In the genomic region with DNA sequence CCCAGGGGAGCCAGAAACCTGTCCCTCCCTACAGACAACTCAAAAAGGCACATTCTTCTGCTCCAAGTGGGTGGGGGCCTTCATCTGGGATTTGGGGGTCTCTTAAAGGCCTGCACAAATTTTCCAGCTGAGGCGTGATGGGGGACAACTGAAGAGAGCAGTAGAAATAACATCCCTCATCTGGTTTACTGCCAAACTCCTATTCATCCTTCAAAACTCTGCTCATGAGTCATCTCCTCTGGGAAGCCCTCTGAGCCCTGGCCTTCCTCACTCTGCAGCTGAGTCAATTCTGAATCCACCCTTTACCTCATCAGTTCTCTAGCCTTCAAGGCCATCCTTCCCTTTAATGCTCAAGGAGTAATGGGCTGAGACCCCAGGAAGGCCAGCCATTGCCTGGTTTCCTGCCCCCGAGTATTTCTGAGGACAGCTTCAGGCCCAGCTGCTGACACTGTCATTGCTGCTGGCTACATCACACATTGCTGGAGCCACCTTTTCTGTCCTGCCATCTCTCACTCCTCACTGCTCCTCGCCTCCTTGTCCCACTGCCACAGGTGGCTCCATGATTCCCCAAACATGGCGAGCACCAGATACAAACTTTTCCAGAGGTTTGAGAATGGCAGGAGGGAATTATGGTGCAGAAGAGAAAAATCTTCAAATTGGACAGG, we compare ENCODE assay signal across 11 cellular contexts. TPM values are rescaled to one million over a fixed set of nuclear protein-coding genes. Genes with fewer than 3 reads are reported as not detected.
DNase-seq lines count a peak whose midpoint lies in the region; ATAC-seq and TF ChIP-seq lines count a peak whose summit lies in the region.
"Had no signal": no experiment of that assay in that cellular context is flagged by ENCODE, and none has a peak within 500 bp of the region (broad histone marks: within the 10 kb centered on the region; RNA-seq: fewer than 3 reads in every experiment).

No MANE protein-coding gene starts in this region.

- TF ChIP-seq CTCF in fibroblast of pulmonary artery (IDR thresholded peaks at IDR 0.05; ENCODE audit: low read length, missing control alignments) (no peak), ascending aorta (IDR thresholded peaks at IDR 0.05) (no peak)

- in situ Hi-C loops in SK-MEL-5 (cut with HindIII; ENCODE audit: low pct_unique_long_range_greater_than_20kb, low sequenced_read_pairs) = no loop called here

- ATAC-seq in stimulated activated naive CD8-positive, alpha-beta T cell treated with anti-CD3 and anti-CD28 coated beads, Interleukin-15, amount 100 ng/mL, for 72 hours = no peak
- ATAC-seq in HG03135 (IDR thresholded peaks at IDR 0.05; ENCODE audit: unreplicated experiment) = no peak

- no peaks in the 10 kb centered on the region for H3K9me3 Mint-ChIP-seq in stimulated activated naive CD8-positive, alpha-beta T cell treated with anti-CD3 and anti-CD28 coated beads, Interleukin-15, amount 100 ng/mL, for 72 hours

- H3K36me3 ChIP-seq in H7 (replicated peaks; ENCODE audit: control insufficient read depth, insufficient read depth, low read length) (no peaks in the 10 kb centered on the region), ascending aorta (no peaks in the 10 kb centered on the region)

- H3K4me1 ChIP-seq in ascending aorta = no peaks in the 10 kb centered on the region

- no peak overlapping the region for H3K27ac Mint-ChIP-seq in stimulated activated naive CD8-positive, alpha-beta T cell treated with anti-CD3 and anti-CD28 coated beads, Interleukin-15, amount 100 ng/mL, for 72 hours

- no peaks in the 10 kb centered on the region for H3K4me1 Mint-ChIP-seq in stimulated activated naive CD8-positive, alpha-beta T cell treated with anti-CD3 and anti-CD28 coated beads, Interleukin-15, amount 100 ng/mL, for 72 hours

- H3K9me3 ChIP-seq in ascending aorta = no peaks in the 10 kb centered on the region

- no peaks in the 10 kb centered on the region for H3K27me3 ChIP-seq in H7 (ENCODE audit: control insufficient read depth, insufficient read depth, low read length)
- no peaks in the 10 kb centered on the region for H3K27me3 ChIP-seq in ascending aorta

- intact Hi-C loops in ascending aorta (cut with DNase I) = loop anchor here (5.0 kb wide), 1 partner anchor 239 kb away; no protein-coding TSS in a partner anchor

- peak; percentile 7 for DNase-seq in H7
- peak; percentile 41 for DNase-seq in SK-MEL-5 (ENCODE audit: low read depth, low spot score)
- peak; percentile 77 for DNase-seq in fibroblast of pulmonary artery (ENCODE audit: low read depth)
- DNase-seq in skeletal muscle cell (ENCODE audit: low read depth) = peak; percentile 54
- DNase-seq in ascending aorta (ENCODE audit: low spot score in 2 of 2) = no peak
- DNase-seq in activated CD4-positive, alpha-beta T cell treated with anti-CD3 and anti-CD28 coated beads for 4 hours = no peak
- no peak for DNase-seq in stimulated activated naive CD8-positive, alpha-beta T cell treated with anti-CD3 and anti-CD28 coated beads, Interleukin-15, amount 100 ng/mL, for 72 hours
- DNase-seq: COR-L47, retina, substantia nigra had no signal

- H3K27me3 Mint-ChIP-seq in stimulated activated naive CD8-positive, alpha-beta T cell treated with anti-CD3 and anti-CD28 coated beads, Interleukin-15, amount 100 ng/mL, for 72 hours = peaks cover 26% of the 10 kb centered on the region

- H3K27ac ChIP-seq in ascending aorta = no peak overlapping the region

- no peak overlapping the region for H3K4me3 Mint-ChIP-seq in stimulated activated naive CD8-positive, alpha-beta T cell treated with anti-CD3 and anti-CD28 coated beads, Interleukin-15, amount 100 ng/mL, for 72 hours

- no peak overlapping the region for H3K4me3 ChIP-seq in H7 (ENCODE audit: insufficient read depth, low read depth, low read length)
- no peak overlapping the region for H3K4me3 ChIP-seq in fibroblast of pulmonary artery (replicated peaks; ENCODE audit: low read depth, low read length)
- H3K4me3 ChIP-seq in skeletal muscle cell (ENCODE audit: low read depth, low read length) = no peak overlapping the region
- H3K4me3 ChIP-seq in ascending aorta = no peak overlapping the region

RNA-seq across cellular contexts. Expression of gene GLI2, which starts 32.2 kb away (rescaled TPM):
- total RNA-seq in H7 (2014; rRNA removed; shearing (Covaris generic)) = 37.3 and 41.4 TPM in 2 replicates
- 0.16 and 0.24 TPM in 2 replicates for total RNA-seq in SK-MEL-5 (2014; rRNA removed; shearing (Covaris generic))
- 0.02 and 0.46 TPM in 2 replicates for polyA plus RNA-seq in SK-MEL-5 (2015; cell fraction: cytosol; rRNA removed)
- polyA plus RNA-seq in SK-MEL-5 (2015; cell fraction: nucleus; rRNA removed) = 0.14 and 0.20 TPM in 2 replicates
- 23.1 TPM for total RNA-seq in ascending aorta

Comparison
In these comparisons a context has a peak if more than half of its experiments do, and no peak if none do; other contexts are left out.
1. DNase-seq: peak in H7 (single experiment), SK-MEL-5 (single experiment), fibroblast of pulmonary artery (single experiment) and skeletal muscle cell (single experiment); none in ascending aorta (0 of 2), activated CD4-positive, alpha-beta T cell treated with anti-CD3 and anti-CD28 coated beads for 4 hours (0 of 2) and stimulated activated naive CD8-positive, alpha-beta T cell treated with anti-CD3 and anti-CD28 coated beads, Interleukin-15, amount 100 ng/mL, for 72 hours (0 of 2).
2. RNA of gene GLI2, which starts 32.2 kb away (total RNA-seq): 37.3 to 41.4 TPM in H7 and 23.1 TPM in ascending aorta (single experiment); 0.16 to 0.24 TPM in SK-MEL-5; every median in the first group is over 10 times any median in the second.